In the genomic region with DNA sequence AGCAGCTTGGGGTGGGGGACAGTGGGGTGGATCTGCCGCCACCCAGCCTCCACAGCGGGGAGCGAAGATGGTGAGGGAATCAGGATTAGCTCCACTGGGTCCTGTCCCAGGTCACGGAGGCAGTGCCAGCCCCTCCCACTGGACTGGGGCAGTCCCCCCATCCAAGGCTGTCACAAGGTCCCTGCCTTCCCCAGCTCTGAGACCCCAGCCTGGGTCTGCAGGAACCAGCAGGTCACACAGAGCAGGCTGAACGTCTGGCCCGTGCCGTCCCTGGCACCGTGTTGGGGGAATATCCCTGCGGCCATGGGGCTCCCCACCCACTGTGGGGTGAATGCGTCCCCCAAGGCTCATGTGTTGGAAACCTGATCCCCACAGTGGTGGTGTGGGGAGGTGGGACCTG, we compare ENCODE assay signal across 24 cellular contexts.
"Had no signal": no experiment of that assay in that cellular context is flagged by ENCODE, and none has a peak within 500 bp of the region (broad histone marks: within the 10 kb centered on the region; RNA-seq: fewer than 3 reads in every experiment).

No MANE protein-coding gene starts in this region.

- H3K4me1 Mint-ChIP-seq: endodermal cell, memory B cell had no signal

- H3K9me3 ChIP-seq: colonic mucosa, esophagus squamous epithelium, gastrocnemius medialis, lower lobe of right lung had no signal

- H3K27ac ChIP-seq: colonic mucosa, epithelial cell of prostate, esophagus squamous epithelium, gastrocnemius medialis, heart right ventricle, left lung, lower lobe of right lung had no signal

- H3K4me3 Mint-ChIP-seq: dendritic cell treated with granulocyte-macrophage colony-stimulating factor and Interleukin-4, amounts not matched to agents 40 ng/mL and 50 ng/mL, for 4 days; effector memory CD8-positive, alpha-beta T cell; endodermal cell; memory B cell had no signal

- ATAC-seq: effector memory CD8-positive, alpha-beta T cell; esophagus mucosa; gastrocnemius medialis; heart right ventricle; left cardiac atrium; left lung; left ventricle myocardium superior; lower lobe of right lung had no signal

- H3K9me3 Mint-ChIP-seq: effector memory CD8-positive, alpha-beta T cell had no signal

- DNase-seq: colonic mucosa; cortex of kidney; effector CD8-positive, alpha-beta T cell; effector memory CD8-positive, alpha-beta T cell; endodermal cell; erythroblast; esophagus squamous epithelium; foreskin fibroblast; foreskin melanocyte; gastrocnemius medialis; glutamatergic neuron; head of caudate nucleus; heart right ventricle; hippocampal formation; left cardiac atrium; left lung; left ventricle myocardium superior; lower lobe of right lung; mesendoderm; midbrain had no signal

- H3K4me1 ChIP-seq: colonic mucosa, esophagus squamous epithelium, gastrocnemius medialis, left lung, lower lobe of right lung had no signal

- H3K36me3 ChIP-seq: colonic mucosa, esophagus squamous epithelium, gastrocnemius medialis, heart right ventricle, left lung, lower lobe of right lung had no signal

- H3K27me3 Mint-ChIP-seq: dendritic cell treated with granulocyte-macrophage colony-stimulating factor and Interleukin-4, amounts not matched to agents 40 ng/mL and 50 ng/mL, for 4 days; effector memory CD8-positive, alpha-beta T cell had no signal

- H3K27ac Mint-ChIP-seq: dendritic cell treated with granulocyte-macrophage colony-stimulating factor and Interleukin-4, amounts not matched to agents 40 ng/mL and 50 ng/mL, for 4 days; effector memory CD8-positive, alpha-beta T cell; memory B cell had no signal

- H3K4me3 ChIP-seq: colonic mucosa, esophagus squamous epithelium, gastrocnemius medialis, heart right ventricle, left lung, lower lobe of right lung had no signal

- H3K27me3 ChIP-seq: colonic mucosa, esophagus squamous epithelium, gastrocnemius medialis, heart right ventricle, left lung had no signal
